Comparison of ENCODE assay signal across 8 cellular contexts in the genomic region with DNA sequence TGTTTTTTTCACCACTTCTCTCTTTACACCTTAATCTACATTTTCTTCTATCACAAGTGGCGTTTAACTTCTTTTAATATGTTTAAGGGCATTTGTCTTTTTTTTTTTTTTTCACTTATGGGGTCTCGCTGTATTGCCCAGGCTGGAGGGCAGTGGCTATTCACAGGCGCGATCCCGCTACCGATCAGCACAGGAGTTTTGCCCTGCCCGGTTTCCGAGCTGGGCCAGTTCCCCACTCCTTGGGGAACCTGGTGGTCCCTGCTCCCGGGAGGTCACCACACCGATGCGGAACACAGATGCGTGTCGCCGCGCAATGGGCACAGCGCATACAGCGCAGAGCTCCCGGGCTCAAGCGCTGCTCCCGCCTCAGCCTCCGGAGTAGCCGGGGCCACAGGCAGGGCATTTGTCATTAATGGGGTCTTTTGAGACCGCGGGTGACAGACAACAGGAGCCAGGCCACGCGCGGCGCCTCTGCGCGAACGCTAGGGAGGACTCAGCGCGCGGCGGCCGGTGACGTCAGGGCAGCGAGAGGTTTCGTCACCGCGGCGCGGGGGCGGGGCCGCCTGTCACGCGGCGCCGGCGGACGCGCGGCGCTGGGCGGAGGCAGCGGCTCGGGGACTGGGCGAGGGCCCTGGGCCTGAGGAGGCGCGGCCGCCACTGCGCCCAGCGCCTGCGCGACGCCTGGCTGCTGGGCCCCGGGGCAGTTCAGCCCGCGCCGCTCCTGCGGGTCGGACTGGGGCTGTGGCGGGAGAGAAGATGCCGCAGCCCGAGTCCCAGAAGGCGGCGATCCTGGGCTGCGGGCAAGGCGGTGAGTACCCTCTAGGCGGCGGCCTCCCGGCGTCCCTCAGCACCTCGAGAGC. TPM values are rescaled to one million over a fixed set of nuclear protein-coding genes. Genes with fewer than 3 reads are reported as not detected.
A peak's percentile ranks its signal among the peaks of the same experiment; 100 is the strongest.
DNase-seq lines count a peak whose midpoint lies in the region; ATAC-seq and TF ChIP-seq lines count a peak whose summit lies in the region.

A gene (plus strand): TSS at position 598 of the 860 bp plus-strand sequence. CDS start 68,554 bp downstream, outside the sequence.

- POLR2A ChIA-PET in activated CD4-positive, alpha-beta memory T cell treated with anti-CD3 and anti-CD28 coated beads for 36 hours (lab: Charles Lee) = interaction anchor here (0.6 to 1.0 kb wide), 2 partner anchors 32 to 186 kb away, joined by 3 read pairs; no protein-coding TSS in a partner anchor

- H3K27ac Mint-ChIP-seq in activated CD4-positive, alpha-beta memory T cell treated with anti-CD3 and anti-CD28 coated beads for 36 hours = peak within 1 kb of the TSS; percentile 65

- H3K4me3 ChIP-seq in lower leg skin (ENCODE audit: low read depth, poor library complexity, severe bottlenecking) = peak within 1 kb of the TSS; percentile 71

- H3K4me3 Mint-ChIP-seq in activated CD4-positive, alpha-beta memory T cell treated with anti-CD3 and anti-CD28 coated beads for 36 hours = peak within 1 kb of the TSS; percentile 80

- H3K4me1 Mint-ChIP-seq in activated CD4-positive, alpha-beta memory T cell treated with anti-CD3 and anti-CD28 coated beads for 36 hours (ENCODE audit: low read depth) = peaks cover 32% of the 10 kb centered on the region

- TF ChIP-seq POLR2A in lower leg skin (IDR thresholded peaks at IDR 0.05) = peak in 1 of 2 donors; percentile 38

- WGBS in lower leg skin, 2 donors = 5 to 11% methylated on average over 22 to 54 of the region's 84 CpGs

- H3K27me3 Mint-ChIP-seq in activated CD4-positive, alpha-beta memory T cell treated with anti-CD3 and anti-CD28 coated beads for 36 hours = no peaks in the 10 kb centered on the region

- CTCF ChIA-PET in activated CD4-positive, alpha-beta memory T cell treated with anti-CD3 and anti-CD28 coated beads for 36 hours (lab: Charles Lee) = no interaction called here

- peak; percentile 87 for DNase-seq in Ammon's horn (ENCODE audit: low spot score)
- peak; percentile 74 for DNase-seq in NCI-H510A treated with DMSO at 0.1 percent for 48 hours (lab: John Stamatoyannopoulos, UW)
- peak; percentile 89 for DNase-seq in activated CD4-positive, alpha-beta memory T cell treated with anti-CD3 and anti-CD28 coated beads for 36 hours
- DNase-seq in dermis microvascular lymphatic vessel endothelial cell (ENCODE audit: low read depth in 2 of 2) = peak; percentile 62 to 89
- peak; percentile 69 to 97 for DNase-seq in lower leg skin (ENCODE audit: low spot score in 2 of 2)
- DNase-seq in stimulated activated CD4-positive, alpha-beta T cell treated with anti-CD3 and anti-CD28 coated beads, Interleukin-4, amount 100 ng/mL, for 4 hours = peak; percentile 83 to 88

- ATAC-seq in GM19023 (IDR thresholded peaks at IDR 0.05; ENCODE audit: unreplicated experiment) = peak; percentile 96
- peak; percentile 93 for ATAC-seq in HG03196 (IDR thresholded peaks at IDR 0.05; ENCODE audit: unreplicated experiment)

- intact Hi-C loops in activated CD4-positive, alpha-beta memory T cell treated with anti-CD3 and anti-CD28 coated beads for 36 hours (cut with micrococcal nuclease) = loop anchor here (5.0 to 10.0 kb wide), 3 partner anchors 122 to 409 kb away; a partner anchor contains a TSS
- intact Hi-C loops in lower leg skin (cut with DNase I; ENCODE audit: low total_unique reads) = no loop called here

- H3K36me3 Mint-ChIP-seq in activated CD4-positive, alpha-beta memory T cell treated with anti-CD3 and anti-CD28 coated beads for 36 hours = peaks cover 17% of the 10 kb centered on the region

- peaks cover 2% of the 10 kb centered on the region for H3K9me3 Mint-ChIP-seq in activated CD4-positive, alpha-beta memory T cell treated with anti-CD3 and anti-CD28 coated beads for 36 hours

- TF ChIP-seq CTCF in lower leg skin (IDR thresholded peaks at IDR 0.05) = no peak

RNA-seq across cellular contexts. Expression of the gene that starts here (rescaled TPM):
- total RNA-seq in activated CD4-positive, alpha-beta memory T cell treated with anti-CD3 and anti-CD28 coated beads for 36 hours = 10 to 100 TPM; 17.7 to 19.7 TPM
- total RNA-seq in dermis microvascular lymphatic vessel endothelial cell (28.1 and 41.8 TPM in 2 replicates), lower leg skin (10 to 100 TPM; 38.9 to 62.6 (median 45.3) TPM)

Comparison
In these comparisons a context has a peak if more than half of its experiments do, and no peak if none do; other contexts are left out.
1. Peak in every context shown above with its lines: DNase-seq, ATAC-seq and H3K4me3 ChIP-seq.